In the genomic region with DNA sequence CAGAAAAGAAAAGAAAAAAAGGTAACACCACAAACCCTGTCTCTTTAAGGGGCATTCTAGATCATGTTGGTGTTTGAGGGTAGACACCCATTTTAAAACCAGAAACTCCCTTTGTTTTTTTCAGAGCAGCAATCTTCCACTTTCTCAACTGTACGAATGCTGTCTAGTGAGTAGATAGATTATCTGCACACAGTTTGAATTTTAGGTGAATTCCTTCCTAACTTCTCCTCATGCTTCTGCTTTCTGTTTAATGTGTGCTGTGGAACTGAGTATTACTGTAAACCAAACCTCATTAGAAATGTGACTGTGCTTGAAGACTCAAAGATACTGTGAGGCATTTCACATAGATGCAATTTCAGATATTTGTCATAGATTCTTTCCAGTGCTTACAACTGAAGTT, we compare ENCODE assay signal across 14 cellular contexts.
A peak's percentile ranks its signal among the peaks of the same experiment; 100 is the strongest.
DNase-seq lines count a peak whose midpoint lies in the region; ATAC-seq lines count a peak whose summit lies in the region.
"Had no signal": no experiment of that assay in that cellular context is flagged by ENCODE, and none has a peak within 500 bp of the region (broad histone marks: within the 10 kb centered on the region; RNA-seq: fewer than 3 reads in every experiment).

No MANE protein-coding gene starts in this region.

- DNase-seq in activated T-cell treated with anti-CD3 and anti-CD28 coated beads, Interleukin-2, amount 50 U/mL, for 72 hours: no peak
- no peak for DNase-seq in activated T-cell treated with anti-CD3 and anti-CD28 coated beads, Interleukin-2, amount 50 U/mL, for 24 hours
- DNase-seq in COLO829 (ENCODE audit: low spot score): no peak
- no peak for DNase-seq in activated naive CD4-positive, alpha-beta T cell treated with anti-CD3 and anti-CD28 coated beads, Interleukin-2, amount 50 U/mL, for 16 hours
- DNase-seq: activated CD4-positive, alpha-beta T cell treated with anti-CD3 and anti-CD28 coated beads, Interleukin-2, amount 50 U/mL, for 1 hour; activated naive CD4-positive, alpha-beta T cell treated with anti-CD3 and anti-CD28 coated beads, Interleukin-2, amount 10 ng/mL, durations not matched to agents 7 days and 5 days; GM23248; KG1; NCI-H510A; right lobe of liver had no signal

- no peak overlapping the region for H3K27ac Mint-ChIP-seq in activated T-cell treated with anti-CD3 and anti-CD28 coated beads, Interleukin-2, amount 50 U/mL, for 72 hours
- H3K27ac Mint-ChIP-seq in activated T-cell treated with anti-CD3 and anti-CD28 coated beads, Interleukin-2, amount 50 U/mL, for 24 hours: no peak overlapping the region
- H3K27ac Mint-ChIP-seq: activated naive CD4-positive, alpha-beta T cell treated with anti-CD3 and anti-CD28 coated beads, Interleukin-2, amount 10 ng/mL, durations not matched to agents 7 days and 5 days had no signal

- peaks cover 1 to 2% of the 10 kb centered on the region in 2 donors for H3K36me3 Mint-ChIP-seq in activated T-cell treated with anti-CD3 and anti-CD28 coated beads, Interleukin-2, amount 50 U/mL, for 72 hours (ENCODE audit: insufficient read depth in 2 of 2)
- peaks cover 83% of the 10 kb centered on the region for H3K36me3 Mint-ChIP-seq in activated T-cell treated with anti-CD3 and anti-CD28 coated beads, Interleukin-2, amount 50 U/mL, for 24 hours (ENCODE audit: low read depth)

- H3K27me3 Mint-ChIP-seq in activated T-cell treated with anti-CD3 and anti-CD28 coated beads, Interleukin-2, amount 50 U/mL, for 72 hours (ENCODE audit: low read depth): no peaks in the 10 kb centered on the region
- H3K27me3 Mint-ChIP-seq in activated T-cell treated with anti-CD3 and anti-CD28 coated beads, Interleukin-2, amount 50 U/mL, for 24 hours: no peaks in the 10 kb centered on the region
- H3K27me3 Mint-ChIP-seq: activated naive CD4-positive, alpha-beta T cell treated with anti-CD3 and anti-CD28 coated beads, Interleukin-2, amount 10 ng/mL, durations not matched to agents 7 days and 5 days had no signal

- no peak overlapping the region for H3K4me3 Mint-ChIP-seq in activated T-cell treated with anti-CD3 and anti-CD28 coated beads, Interleukin-2, amount 50 U/mL, for 72 hours
- H3K4me3 Mint-ChIP-seq in activated T-cell treated with anti-CD3 and anti-CD28 coated beads, Interleukin-2, amount 50 U/mL, for 24 hours: no peak overlapping the region
- H3K4me3 Mint-ChIP-seq: activated naive CD4-positive, alpha-beta T cell treated with anti-CD3 and anti-CD28 coated beads, Interleukin-2, amount 10 ng/mL, durations not matched to agents 7 days and 5 days had no signal

- ATAC-seq in activated T-cell treated with anti-CD3 and anti-CD28 coated beads, Interleukin-2, amount 50 U/mL, for 72 hours (replicated peaks in 1 of 2): peak; percentile 52 to 78
- peak; percentile 69 for ATAC-seq in GM21619 (IDR thresholded peaks at IDR 0.05; ENCODE audit: unreplicated experiment)
- peak; percentile 39 for ATAC-seq in HG03139 (IDR thresholded peaks at IDR 0.05; ENCODE audit: unreplicated experiment)
- no peak for ATAC-seq in esophagus mucosa
- no peak for ATAC-seq in HG03175 (IDR thresholded peaks at IDR 0.05; ENCODE audit: unreplicated experiment)
- ATAC-seq: right lobe of liver had no signal

- no peaks in the 10 kb centered on the region for H3K9me3 Mint-ChIP-seq in activated T-cell treated with anti-CD3 and anti-CD28 coated beads, Interleukin-2, amount 50 U/mL, for 72 hours
- no peaks in the 10 kb centered on the region for H3K9me3 Mint-ChIP-seq in activated T-cell treated with anti-CD3 and anti-CD28 coated beads, Interleukin-2, amount 50 U/mL, for 24 hours
- H3K9me3 Mint-ChIP-seq: activated naive CD4-positive, alpha-beta T cell treated with anti-CD3 and anti-CD28 coated beads, Interleukin-2, amount 10 ng/mL, durations not matched to agents 7 days and 5 days had no signal

- H3K4me1 Mint-ChIP-seq in activated T-cell treated with anti-CD3 and anti-CD28 coated beads, Interleukin-2, amount 50 U/mL, for 72 hours (ENCODE audit: low read depth): peaks cover 4% of the 10 kb centered on the region
- no peaks in the 10 kb centered on the region for H3K4me1 Mint-ChIP-seq in activated T-cell treated with anti-CD3 and anti-CD28 coated beads, Interleukin-2, amount 50 U/mL, for 24 hours (ENCODE audit: low read depth)
- H3K4me1 Mint-ChIP-seq: activated naive CD4-positive, alpha-beta T cell treated with anti-CD3 and anti-CD28 coated beads, Interleukin-2, amount 10 ng/mL, durations not matched to agents 7 days and 5 days had no signal

Comparison
In these comparisons a context has a peak if more than half of its experiments do, and no peak if none do; other contexts are left out.
1. ATAC-seq: peak in activated T-cell treated with anti-CD3 and anti-CD28 coated beads, Interleukin-2, amount 50 U/mL, for 72 hours (2 of 2), GM21619 (single experiment) and HG03139 (single experiment); none in esophagus mucosa (single experiment) and HG03175 (single experiment).